In genomic region chr12:123232807-123233504, GRCh38 we compare ENCODE assay signal across 1 cellular context.
TF ChIP-seq lines count a peak whose summit lies in the region.

Gene MPHOSPH9 (minus strand): TSS chr12:123233141. CDS start chr12:123230364, 2,777 bp downstream.
Gene MTRFR (plus strand): TSS chr12:123233436. CDS start chr12:123253675, 20,239 bp downstream.

TF ChIP-seq in HepG2, 621 proteins besides CTCF, POLR2A, EP300 and RAD21 (continued from another document and continues in another):
- TF ChIP-seq LCORL (IDR thresholded peaks at IDR 0.05) (no peak), LCORL (CRISPR knock-in tag; IDR thresholded peaks at IDR 0.05) (peak; percentile 66; the same call in 1 of the 2 replicates), MAFK (conservative IDR thresholded peaks at IDR 0.05 in 1 of 2, IDR thresholded peaks at IDR 0.05 in 1 of 2; ENCODE audit: low read length in 2 of 2) (no peak), MYNN (CRISPR knock-in tag; IDR thresholded peaks at IDR 0.05; ENCODE audit: low read depth) (no peak), DZIP1 (CRISPR knock-in tag; IDR thresholded peaks at IDR 0.05) (0 out of 2 replicates have a peak, but pooled peaks have one; percentile 89), ZNF703 (CRISPR knock-in tag; IDR thresholded peaks at IDR 0.05; ENCODE audit: borderline replicate concordance) (no peak), CCDC6 (CRISPR knock-in tag; IDR thresholded peaks at IDR 0.05) (peak; percentile 93; the same call in 1 of the 2 replicates), BCL3 (CRISPR knock-in tag; IDR thresholded peaks at IDR 0.05) (peak; percentile 41; the same call in 1 of the 2 replicates), ELF1 (CRISPR knock-in tag; IDR thresholded peaks at IDR 0.05) (peak; percentile 68; the same call in 1 of the 2 replicates), ZNF687 (CRISPR knock-in tag; IDR thresholded peaks at IDR 0.05) (peak; percentile 92), ZNF563 (CRISPR knock-in tag; IDR thresholded peaks at IDR 0.05) (peak; percentile 77), ZNF629 (CRISPR knock-in tag; conservative IDR thresholded peaks at IDR 0.05) (no peak; the same call in 1 of the 2 replicates), ATF7-NPFF (CRISPR knock-in tag; IDR thresholded peaks at IDR 0.05; ENCODE audit: low read depth) (peak; percentile 92), GATAD2A (CRISPR knock-in tag; IDR thresholded peaks at IDR 0.05) (peak; percentile 22; the same call in 1 of the 2 replicates), ZNF503 (CRISPR knock-in tag; IDR thresholded peaks at IDR 0.05) (peak; percentile 77), CCAR2 (optimal IDR thresholded peaks at IDR 0.05; ENCODE audit: low read depth, low read length) (no peak), NBN (conservative IDR thresholded peaks at IDR 0.05) (no peak), NONO (IDR thresholded peaks at IDR 0.05) (no peak), NONO (CRISPR knock-in tag; conservative IDR thresholded peaks at IDR 0.05) (peak; percentile 86), ZKSCAN1 (IDR thresholded peaks at IDR 0.05; ENCODE audit: low read length) (no peak), ZSCAN30 (CRISPR knock-in tag; IDR thresholded peaks at IDR 0.05) (no peak), ZNF577 (CRISPR knock-in tag; IDR thresholded peaks at IDR 0.05; ENCODE audit: borderline replicate concordance, low read depth) (no peak), SNAI1 (CRISPR knock-in tag; IDR thresholded peaks at IDR 0.05; ENCODE audit: borderline replicate concordance) (peak; percentile 74; the same call in 1 of the 2 replicates), KMT2A (CRISPR knock-in tag; IDR thresholded peaks at IDR 0.05) (no peak; the same call in none of the 2 replicates), NFIC (IDR thresholded peaks at IDR 0.05; ENCODE audit: low read length) (no peak), TERF1 (CRISPR knock-in tag; IDR thresholded peaks at IDR 0.05) (no peak), NFE2L2 (IDR thresholded peaks at IDR 0.05; ENCODE audit: low read length) (no peak), AGO2 (optimal IDR thresholded peaks at IDR 0.05; ENCODE audit: low read depth, low read length) (peak; percentile 94), ZSCAN5A (CRISPR knock-in tag; IDR thresholded peaks at IDR 0.05; ENCODE audit: borderline replicate concordance) (0 out of 2 replicates have a peak, but pooled peaks have one; percentile 71), ZNF576 (CRISPR knock-in tag; IDR thresholded peaks at IDR 0.05) (no peak), FOXM1 (CRISPR knock-in tag; IDR thresholded peaks at IDR 0.05) (0 out of 2 replicates have a peak, but pooled peaks have one; percentile 69), TIGD3 (CRISPR knock-in tag; IDR thresholded peaks at IDR 0.05; ENCODE audit: borderline replicate concordance) (no peak; the same call in 1 of the 2 replicates), KIAA2018 (CRISPR knock-in tag; IDR thresholded peaks at IDR 0.05; ENCODE audit: borderline replicate concordance) (no peak), ZNF850 (CRISPR knock-in tag; conservative IDR thresholded peaks at IDR 0.05) (no peak), ZNF749 (CRISPR knock-in tag; IDR thresholded peaks at IDR 0.05; ENCODE audit: borderline replicate concordance) (peak; percentile 77; the same call in 1 of the 2 replicates)
